ENCODE assay signal across 25 cellular contexts in the genomic region with DNA sequence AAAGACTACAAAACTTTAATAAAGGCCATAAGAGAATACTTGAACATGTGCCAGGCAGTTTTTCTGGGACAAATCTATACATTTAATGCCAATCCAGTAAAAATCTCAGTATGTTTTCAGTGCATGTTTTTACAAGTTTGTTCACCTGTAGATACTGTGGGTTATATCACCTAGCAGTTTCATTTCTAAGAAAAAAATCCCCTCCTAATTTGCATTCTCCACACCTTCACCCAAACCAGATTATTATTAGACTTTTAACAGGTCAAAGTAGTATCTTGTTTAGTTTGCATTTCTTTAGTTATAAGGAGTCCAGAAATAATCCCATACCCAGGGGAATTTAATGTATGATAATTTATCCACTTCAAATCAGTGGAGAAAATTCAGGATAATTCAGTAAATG. TPM values are rescaled to one million over a fixed set of nuclear protein-coding genes. Genes with fewer than 3 reads are reported as not detected.
A peak's percentile ranks its signal among the peaks of the same experiment; 100 is the strongest.
DNase-seq lines count a peak whose midpoint lies in the region; ATAC-seq and TF ChIP-seq lines count a peak whose summit lies in the region.
"Had no signal": no experiment of that assay in that cellular context is flagged by ENCODE, and none has a peak within 500 bp of the region (broad histone marks: within the 10 kb centered on the region; RNA-seq: fewer than 3 reads in every experiment).

No MANE protein-coding gene starts in this region.

- no peak overlapping the region for H2BK5ac ChIP-seq in H9 (ENCODE audit: insufficient read length, low read length)

- dilution Hi-C loops in mammary epithelial cell (cut with HindIII; ENCODE audit: low sequenced_read_pairs): no loop called here

- peak overlapping the region; percentile 12 for H3K27ac Mint-ChIP-seq in MCF 10A (ENCODE audit: low read depth, unreplicated experiment)
- no peak overlapping the region for H3K27ac Mint-ChIP-seq in activated naive CD4-positive, alpha-beta T cell treated with anti-CD3 and anti-CD28 coated beads, Interleukin-2, amount 50 U/mL, for 72 hours
- no peak overlapping the region for H3K27ac Mint-ChIP-seq in H9
- H3K27ac Mint-ChIP-seq: activated CD4-positive, alpha-beta T cell treated with anti-CD3 and anti-CD28 coated beads, Interleukin-2, amount 10 ng/mL, durations not matched to agents 7 days and 5 days; activated CD8-positive, alpha-beta memory T cell treated with anti-CD3 and anti-CD28 coated beads, Interleukin-2, amount 10 ng/mL, durations not matched to agents 7 days and 5 days; natural killer cell; stimulated activated naive CD8-positive, alpha-beta T cell treated with anti-CD3 and anti-CD28 coated beads, Interleukin-15, Interleukin-2, amounts not matched to agents 100 ng/mL and 50 ng/mL, for 24 hours; T-helper 2 cell treated with Interferon-gamma antibody and Interleukin-4, amounts not matched to agents 5 μg/mL and 100 μg/mL, for 36 hours had no signal

- no peak overlapping the region for H3K27ac ChIP-seq in mammary epithelial cell (ENCODE audit: insufficient read depth, low read depth, low read length)
- no peak overlapping the region for H3K27ac ChIP-seq in lower lobe of right lung
- no peak overlapping the region for H3K27ac ChIP-seq in H9 (ENCODE audit: insufficient read length, low read depth, low read length)
- H3K27ac ChIP-seq: 22Rv1, dorsolateral prefrontal cortex, right atrium auricular region, SK-N-MC, WERI-Rb-1 had no signal

- no peak overlapping the region for H2AK5ac ChIP-seq in H9 (ENCODE audit: insufficient read length, low read length)

- H3K27me3 Mint-ChIP-seq in MCF 10A (ENCODE audit: insufficient read depth, unreplicated experiment): no peaks in the 10 kb centered on the region
- no peaks in the 10 kb centered on the region for H3K27me3 Mint-ChIP-seq in H9 (ENCODE audit: low read depth)
- H3K27me3 Mint-ChIP-seq: activated CD4-positive, alpha-beta T cell treated with anti-CD3 and anti-CD28 coated beads, Interleukin-2, amount 10 ng/mL, durations not matched to agents 7 days and 5 days; activated CD8-positive, alpha-beta memory T cell treated with anti-CD3 and anti-CD28 coated beads, Interleukin-2, amount 10 ng/mL, durations not matched to agents 7 days and 5 days; activated naive CD8-positive, alpha-beta T cell treated with anti-CD3 and anti-CD28 coated beads for 36 hours; central memory CD8-positive, alpha-beta T cell; stimulated activated naive CD8-positive, alpha-beta T cell treated with anti-CD3 and anti-CD28 coated beads, Interleukin-15, Interleukin-2, amounts not matched to agents 100 ng/mL and 50 ng/mL, for 24 hours had no signal

- peaks cover 11% of the 10 kb centered on the region for H3K9me3 ChIP-seq in mammary epithelial cell (replicated peaks; ENCODE audit: insufficient read depth, low read length)
- no peaks in the 10 kb centered on the region for H3K9me3 ChIP-seq in lower lobe of right lung
- no peaks in the 10 kb centered on the region for H3K9me3 ChIP-seq in H9 (ENCODE audit: control insufficient read depth, low read depth, low read length)
- H3K9me3 ChIP-seq: right atrium auricular region, thyroid gland had no signal

- no peak overlapping the region for H3T11ph ChIP-seq in H9 (ENCODE audit: low read length)

- POLR2A ChIA-PET in MCF 10A (lab: Yijun Ruan, JAX): interaction anchor here (1.2 kb wide), 1 partner anchor 30 kb away, joined by 4 read pairs; no protein-coding TSS in a partner anchor

- no peak overlapping the region for H3K4me2 ChIP-seq in mammary epithelial cell (ENCODE audit: insufficient read depth, low read depth, low read length)
- no peak overlapping the region for H3K4me2 ChIP-seq in H9 (ENCODE audit: insufficient read depth, insufficient read length, low read length)

- H2BK12ac ChIP-seq in H9 (ENCODE audit: insufficient read length, low read depth, low read length): no peak overlapping the region

- no peaks in the 10 kb centered on the region for H3K79me1 ChIP-seq in H9 (ENCODE audit: insufficient read depth, low read depth, low read length, poor library complexity, severe bottlenecking)

- no peak overlapping the region for H4K91ac ChIP-seq in H9 (ENCODE audit: insufficient read length, low read depth, low read length)

- H3K4me1 ChIP-seq in mammary epithelial cell (ENCODE audit: insufficient read depth, low read length): peaks cover 12% of the 10 kb centered on the region
- peaks cover 19% of the 10 kb centered on the region for H3K4me1 ChIP-seq in lower lobe of right lung
- no peaks in the 10 kb centered on the region for H3K4me1 ChIP-seq in H9 (ENCODE audit: insufficient read depth, low read length)

- H3K79me2 ChIP-seq in mammary epithelial cell (ENCODE audit: insufficient read depth, low read length) (peaks cover 3% of the 10 kb centered on the region), H9 (ENCODE audit: insufficient read depth, low read length) (no peaks in the 10 kb centered on the region)

- H2BK120ac ChIP-seq in H9 (ENCODE audit: low read depth, low read length, poor library complexity, severe bottlenecking): no peak overlapping the region

- H3K4me3 ChIP-seq in mammary epithelial cell (replicated peaks in 1 of 3; ENCODE audit: insufficient read depth in 1 of 3, low read depth in 2 of 3, low read length in 3 of 3) (no peak overlapping the region), lower lobe of right lung (no peak overlapping the region)
- H3K4me3 ChIP-seq: dorsolateral prefrontal cortex, right atrium auricular region, SK-N-MC, thyroid gland had no signal

- no peak overlapping the region for H3K4ac ChIP-seq in H9 (ENCODE audit: low read depth, low read length)

- DNase-seq in MCF 10A (ENCODE audit: unreplicated experiment) (no peak), mammary epithelial cell (no peak), lower lobe of right lung (no peak), H9 (no peak)
- DNase-seq in activated naive CD4-positive, alpha-beta T cell treated with anti-CD3 and anti-CD28 coated beads, Interleukin-2, amount 50 U/mL, for 72 hours (ENCODE audit: low spot score in 2 of 2): no peak
- DNase-seq: activated CD4-positive, alpha-beta T cell treated with anti-CD3 and anti-CD28 coated beads, Interleukin-2, amount 10 ng/mL, durations not matched to agents 7 days and 5 days; activated CD8-positive, alpha-beta memory T cell treated with anti-CD3 and anti-CD28 coated beads, Interleukin-2, amount 10 ng/mL, durations not matched to agents 7 days and 5 days; activated naive CD8-positive, alpha-beta T cell treated with anti-CD3 and anti-CD28 coated beads for 36 hours; DND-41; dorsolateral prefrontal cortex; H7; natural killer cell; NCI-H1417; NCI-H524; thyroid gland; WERI-Rb-1 had no signal

- H2AFZ ChIP-seq in mammary epithelial cell (ENCODE audit: low read depth, low read length) (no peak overlapping the region), H9 (ENCODE audit: low read length) (no peak overlapping the region)

- H2BK15ac ChIP-seq in H9 (ENCODE audit: low read depth, low read length): no peak overlapping the region

- TF ChIP-seq CTCF in MCF 10A (IDR thresholded peaks at IDR 0.05; ENCODE audit: unreplicated experiment) (no peak), mammary epithelial cell (conservative IDR thresholded peaks at IDR 0.05 in 1 of 2, IDR thresholded peaks at IDR 0.05 in 1 of 2; ENCODE audit: extremely low read depth in 1 of 2, insufficient read depth in 1 of 2, low read depth in 1 of 2, low read length in 2 of 2) (no peak), lower lobe of right lung (IDR thresholded peaks at IDR 0.05) (no peak), H9 (conservative IDR thresholded peaks at IDR 0.05) (no peak)

- H4K20me1 ChIP-seq in mammary epithelial cell (ENCODE audit: insufficient read depth, low read length) (no peaks in the 10 kb centered on the region), H9 (ENCODE audit: control insufficient read depth, insufficient read depth, insufficient read length) (no peaks in the 10 kb centered on the region)

- BruUV-seq in MCF 10A (replicated peaks; lab: Mats Ljungman, UMichigan): no TSS peak
- BruUV-seq in mammary epithelial cell (replicated peaks; lab: Mats Ljungman, UMichigan): no TSS peak

- H3K23me2 ChIP-seq in H9 (ENCODE audit: insufficient read length, low read depth, low read length, poor library complexity, severe bottlenecking): no peaks in the 10 kb centered on the region

- H4K5ac ChIP-seq in H9 (ENCODE audit: insufficient read length, low read depth, low read length): no peak overlapping the region

- no peak overlapping the region for H2BK20ac ChIP-seq in H9 (ENCODE audit: low read depth, low read length, poor library complexity, severe bottlenecking)

- peaks cover 8% of the 10 kb centered on the region for H3K4me1 Mint-ChIP-seq in MCF 10A (ENCODE audit: insufficient read depth, unreplicated experiment)
- H3K4me1 Mint-ChIP-seq in H9: no peaks in the 10 kb centered on the region; a peak in 1 of 4 replicates

- H3K23ac ChIP-seq in H9 (ENCODE audit: insufficient read length, low read depth, low read length): no peak overlapping the region

- H3K36me3 ChIP-seq in mammary epithelial cell (ENCODE audit: insufficient read depth, low read length) (no peaks in the 10 kb centered on the region), lower lobe of right lung (no peaks in the 10 kb centered on the region)
- H3K36me3 ChIP-seq: right atrium auricular region, thyroid gland, WERI-Rb-1 had no signal

- peak; percentile 47 for ATAC-seq in GM21786 (IDR thresholded peaks at IDR 0.05; ENCODE audit: unreplicated experiment)
- peak; percentile 46 for ATAC-seq in HG03469 (IDR thresholded peaks at IDR 0.05; ENCODE audit: unreplicated experiment)
- no peak for ATAC-seq in lower lobe of right lung
- ATAC-seq in HG02970 (IDR thresholded peaks at IDR 0.05; ENCODE audit: low FRiP score, unreplicated experiment): no peak
- ATAC-seq in activated naive CD4-positive, alpha-beta T cell treated with anti-CD3 and anti-CD28 coated beads, Interleukin-2, amount 50 U/mL, for 72 hours: no peak
- ATAC-seq: activated CD8-positive, alpha-beta memory T cell treated with anti-CD3 and anti-CD28 coated beads, Interleukin-2, amount 10 ng/mL, durations not matched to agents 7 days and 5 days; natural killer cell had no signal

- no peak overlapping the region for H3K14ac ChIP-seq in H9 (ENCODE audit: insufficient read depth, low read length)

- H3K9ac ChIP-seq in mammary epithelial cell (ENCODE audit: insufficient read depth, low read length): no peak overlapping the region
- H3K9ac ChIP-seq in H9 (ENCODE audit: extremely low read depth, insufficient read length, low read length): no peak overlapping the region

- no peaks in the 10 kb centered on the region for H3K9me3 Mint-ChIP-seq in MCF 10A (ENCODE audit: unreplicated experiment)
- H3K9me3 Mint-ChIP-seq in activated naive CD4-positive, alpha-beta T cell treated with anti-CD3 and anti-CD28 coated beads, Interleukin-2, amount 50 U/mL, for 72 hours: peaks cover 5 to 7% of the 10 kb centered on the region in 2 donors
- no peaks in the 10 kb centered on the region; a peak in 1 of 5 replicates for H3K9me3 Mint-ChIP-seq in H9
- H3K9me3 Mint-ChIP-seq: central memory CD8-positive, alpha-beta T cell had no signal

- no peak overlapping the region for H3K18ac ChIP-seq in H9 (ENCODE audit: insufficient read length, low read depth, low read length)

- no peaks in the 10 kb centered on the region for H3K27me3 ChIP-seq in mammary epithelial cell (ENCODE audit: insufficient read depth, low read length)
- H3K27me3 ChIP-seq in lower lobe of right lung (ENCODE audit: low read depth): no peaks in the 10 kb centered on the region
- H3K27me3 ChIP-seq in H9 (ENCODE audit: insufficient read depth, low read length): no peaks in the 10 kb centered on the region
- H3K27me3 ChIP-seq: dorsolateral prefrontal cortex, right atrium auricular region, thyroid gland had no signal

- H3K36me3 Mint-ChIP-seq in MCF 10A (ENCODE audit: insufficient read depth, unreplicated experiment) (peaks cover 11% of the 10 kb centered on the region), H9 (ENCODE audit: insufficient read depth in 1 of 3, low read depth in 3 of 3) (peaks cover 2 to 5% (median 5%) of the 10 kb centered on the region in 3 experiments; a peak in 5 of 7 replicates)
- H3K36me3 Mint-ChIP-seq in activated naive CD4-positive, alpha-beta T cell treated with anti-CD3 and anti-CD28 coated beads, Interleukin-2, amount 50 U/mL, for 72 hours: peaks cover 5 to 20% of the 10 kb centered on the region in 2 donors
- H3K36me3 Mint-ChIP-seq: natural killer cell had no signal

- in situ Hi-C loops in mammary epithelial cell (cut with MboI; ENCODE audit: low sequenced_read_pairs in 2 of 2): no loop called here

- intact Hi-C loops in MCF 10A (cut with micrococcal nuclease) (no loop called here), mammary epithelial cell (cut with micrococcal nuclease) (no loop called here), lower lobe of right lung (cut with DNase I) (no loop called here)

- no peak overlapping the region for H4K8ac ChIP-seq in H9 (replicated peaks; ENCODE audit: insufficient read length, low read depth, low read length)

- H3K4me3 Mint-ChIP-seq in MCF 10A (ENCODE audit: unreplicated experiment) (no peak overlapping the region), H9 (no peak overlapping the region)
- H3K4me3 Mint-ChIP-seq: activated CD4-positive, alpha-beta T cell treated with anti-CD3 and anti-CD28 coated beads, Interleukin-2, amount 10 ng/mL, durations not matched to agents 7 days and 5 days; activated CD8-positive, alpha-beta memory T cell treated with anti-CD3 and anti-CD28 coated beads, Interleukin-2, amount 10 ng/mL, durations not matched to agents 7 days and 5 days; activated naive CD8-positive, alpha-beta T cell treated with anti-CD3 and anti-CD28 coated beads for 36 hours; central memory CD8-positive, alpha-beta T cell; natural killer cell; stimulated activated naive CD8-positive, alpha-beta T cell treated with anti-CD3 and anti-CD28 coated beads, Interleukin-15, Interleukin-2, amounts not matched to agents 100 ng/mL and 50 ng/mL, for 24 hours; T-helper 2 cell treated with Interferon-gamma antibody and Interleukin-4, amounts not matched to agents 5 μg/mL and 100 μg/mL, for 36 hours had no signal

- CTCF ChIA-PET in MCF 10A (lab: Yijun Ruan, JAX) (interaction anchor here (0.6 to 0.9 kb wide), 2 partner anchors 16 to 127 kb away, joined by 3 to 5 read pairs; no protein-coding TSS in a partner anchor), mammary epithelial cell (lab: Charles Lee; ENCODE audit: low non-redundant PET) (no interaction called here)

- no peak overlapping the region for H3K56ac ChIP-seq in H9 (ENCODE audit: insufficient read length, low read depth, low read length)

RNA-seq across cellular contexts. Expression of gene LPAR6, which starts 17.0 kb away (rescaled TPM):
- total RNA-seq in MCF 10A (2022) (2.2 and 3.1 TPM in 2 replicates), mammary epithelial cell (10 to 100 TPM in 1 of 2 donors, 1 to 10 TPM in 1; 7.9 to 17.2 TPM), lower lobe of right lung (25.7 TPM), H9 (2021) (4.2 and 4.3 TPM in 2 replicates)
- polyA plus RNA-seq in mammary epithelial cell: 2.9 TPM
- 1.0 TPM for polyA minus RNA-seq in mammary epithelial cell
- total RNA-seq in activated naive CD4-positive, alpha-beta T cell treated with anti-CD3 and anti-CD28 coated beads, Interleukin-2, amount 50 U/mL, for 72 hours: 10 to 100 TPM; 12.0 to 12.5 TPM

Comparison
In these comparisons a context has a peak if more than half of its experiments do, and no peak if none do; other contexts are left out.
1. ATAC-seq: peak in GM21786 (single experiment) and HG03469 (single experiment); none in lower lobe of right lung (0 of 2), HG02970 (single experiment) and activated naive CD4-positive, alpha-beta T cell treated with anti-CD3 and anti-CD28 coated beads, Interleukin-2, amount 50 U/mL, for 72 hours (0 of 2).